Comparison of ENCODE assay signal across 9 cellular contexts in the genomic region with DNA sequence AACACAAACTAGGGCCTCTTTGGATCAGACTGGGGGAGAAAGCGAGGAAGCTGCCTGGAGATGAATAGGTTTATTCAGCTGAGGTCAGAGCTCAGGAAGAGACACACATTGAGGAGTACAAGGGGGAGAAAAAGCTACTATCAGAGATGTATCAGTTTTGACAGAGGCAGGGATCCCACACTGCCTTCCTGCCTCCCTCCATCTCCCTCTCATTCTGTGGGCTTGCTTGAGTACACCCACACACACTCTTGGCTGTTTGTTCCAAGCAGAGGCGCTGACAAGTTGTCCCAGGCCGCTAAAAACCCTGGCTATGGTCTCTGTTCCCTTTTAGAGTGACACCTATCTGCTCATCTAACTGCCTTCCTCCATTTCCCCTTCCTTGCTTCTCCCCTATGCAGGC. TPM values are rescaled to one million over a fixed set of nuclear protein-coding genes. Genes with fewer than 3 reads are reported as not detected.
DNase-seq lines count a peak whose midpoint lies in the region; ATAC-seq and TF ChIP-seq lines count a peak whose summit lies in the region.
"Had no signal": no experiment of that assay in that cellular context is flagged by ENCODE, and none has a peak within 500 bp of the region (broad histone marks: within the 10 kb centered on the region; RNA-seq: fewer than 3 reads in every experiment).

No MANE protein-coding gene starts in this region.

- H3K79me2 ChIP-seq in OCI-LY1 (ENCODE audit: insufficient read depth, low read length), result 0 out of 2 replicates have a peak, but pooled peaks cover 3% of the 10 kb centered on the region

- H3K4me1 ChIP-seq in CD4-positive, alpha-beta memory T cell (ENCODE audit: insufficient read depth, low read length), result peaks cover 30% of the 10 kb centered on the region
- H3K4me1 ChIP-seq in OCI-LY1 (ENCODE audit: insufficient read depth, low read length, severe bottlenecking) (peaks cover 41% of the 10 kb centered on the region), spleen (peaks cover 0 to 54% (median 28%) of the 10 kb centered on the region in 6 donors), foreskin keratinocyte (no peaks in the 10 kb centered on the region)

- 54 to 96% (median 83%) methylated on average over 3 of the region's 3 CpGs for WGBS in spleen, 5 donors

- H3K27ac Mint-ChIP-seq in CD4-positive, alpha-beta memory T cell, result peak overlapping the region; percentile 62 to 100 (median 88)
- H3K27ac Mint-ChIP-seq in effector memory CD8-positive, alpha-beta T cell, result peak overlapping the region; percentile 99

- CTCF ChIA-PET in CD4-positive, alpha-beta memory T cell (lab: Charles Lee; ENCODE audit: partially characterized antibody), result interaction anchor here (0.5 to 0.9 kb wide), 2 partner anchors 15 to 94 kb away, joined by 3 to 4 read pairs; no protein-coding TSS in a partner anchor

- peaks cover 30 to 54% of the 10 kb centered on the region in 2 donors for H3K36me3 Mint-ChIP-seq in CD4-positive, alpha-beta memory T cell
- peaks cover 71% of the 10 kb centered on the region for H3K36me3 Mint-ChIP-seq in effector memory CD8-positive, alpha-beta T cell (ENCODE audit: insufficient read depth)

- no peak for DNase-seq in CD4-positive, alpha-beta memory T cell
- DNase-seq in effector memory CD8-positive, alpha-beta T cell, result no peak
- DNase-seq in spleen, result no peak
- no peak for DNase-seq in GDM1 (lab: John Stamatoyannopoulos, UW)
- no peak for DNase-seq in foreskin keratinocyte
- DNase-seq: NCI-H748 treated with DMSO at 0.1 percent for 48 hours had no signal

- POLR2A ChIA-PET in CD4-positive, alpha-beta memory T cell (lab: Charles Lee; ENCODE audit: partially characterized antibody), result interaction anchor here (1.4 kb wide), 1 partner anchor 15 kb away, joined by 6 read pairs; no protein-coding TSS in a partner anchor

- H3K4me3 ChIP-seq in CD4-positive, alpha-beta memory T cell (ENCODE audit: low read length in 2 of 2), result no peak overlapping the region
- H3K4me3 ChIP-seq in OCI-LY1 (ENCODE audit: low read depth, low read length, poor library complexity, severe bottlenecking) (no peak overlapping the region), spleen (peak overlapping the region in 1 of 8 donors; percentile 25)

- no peaks in the 10 kb centered on the region for H3K27me3 ChIP-seq in CD4-positive, alpha-beta memory T cell (ENCODE audit: insufficient read depth, low read length)
- H3K27me3 ChIP-seq in OCI-LY1 (ENCODE audit: insufficient read depth, low read length), result no peaks in the 10 kb centered on the region
- no peaks in the 10 kb centered on the region for H3K27me3 ChIP-seq in spleen (replicated peaks in 1 of 7)
- H3K27me3 ChIP-seq in foreskin keratinocyte, result no peaks in the 10 kb centered on the region

- ATAC-seq in effector memory CD8-positive, alpha-beta T cell (replicated peaks), result no peak
- ATAC-seq in GM21576 (IDR thresholded peaks at IDR 0.05; ENCODE audit: unreplicated experiment) (no peak), foreskin keratinocyte (no peak)

- H3K9me3 Mint-ChIP-seq in CD4-positive, alpha-beta memory T cell, result peaks cover 0 to 5% (median 0%) of the 10 kb centered on the region in 8 donors
- H3K9me3 Mint-ChIP-seq in effector memory CD8-positive, alpha-beta T cell, result no peaks in the 10 kb centered on the region

- H3K4me1 Mint-ChIP-seq in CD4-positive, alpha-beta memory T cell, result peaks cover 32 to 64% (median 39%) of the 10 kb centered on the region in 4 donors
- H3K4me1 Mint-ChIP-seq in effector memory CD8-positive, alpha-beta T cell (ENCODE audit: low read depth in 2 of 2), result peaks cover 37 to 41% of the 10 kb centered on the region in 2 donors

- no peak for TF ChIP-seq POLR2A in spleen (IDR thresholded peaks at IDR 0.05)

- H3K9ac ChIP-seq in OCI-LY1 (ENCODE audit: low read length), result no peak overlapping the region; the same call in 1 of the 2 replicates

- TF ChIP-seq CTCF in OCI-LY1 (IDR thresholded peaks at IDR 0.05; ENCODE audit: low read length) (no peak), spleen (IDR thresholded peaks at IDR 0.05 in 8 of 11, conservative IDR thresholded peaks at IDR 0.05 in 3 of 11) (no peak), foreskin keratinocyte (conservative IDR thresholded peaks at IDR 0.05) (no peak)

- peak overlapping the region in 4 of 8 donors; percentile 1 to 95 (median 64) for H3K4me3 Mint-ChIP-seq in CD4-positive, alpha-beta memory T cell
- H3K4me3 Mint-ChIP-seq in effector memory CD8-positive, alpha-beta T cell, result peak overlapping the region; percentile 90 to 93

- peak overlapping the region; percentile 90 for H3K27ac ChIP-seq in CD4-positive, alpha-beta memory T cell (ENCODE audit: low read depth, low read length)
- H3K27ac ChIP-seq in OCI-LY1 (ENCODE audit: low read depth, low read length, poor library complexity, severe bottlenecking) (peak overlapping the region; percentile 61), spleen (peak overlapping the region in 5 of 8 donors; percentile 62 to 83 (median 82)), foreskin keratinocyte (no peak overlapping the region)

- intact Hi-C loops in CD4-positive, alpha-beta memory T cell (cut with micrococcal nuclease), result no loop called here
- intact Hi-C loops in spleen (cut with DNase I; ENCODE audit: low total_unique reads), result no loop called here

- no peaks in the 10 kb centered on the region for H3K27me3 Mint-ChIP-seq in CD4-positive, alpha-beta memory T cell
- no peaks in the 10 kb centered on the region for H3K27me3 Mint-ChIP-seq in effector memory CD8-positive, alpha-beta T cell

- no peaks in the 10 kb centered on the region for H4K20me1 ChIP-seq in OCI-LY1 (ENCODE audit: insufficient read depth, low read length)

- H3K36me3 ChIP-seq in CD4-positive, alpha-beta memory T cell (ENCODE audit: insufficient read depth, low read length), result peaks cover 17% of the 10 kb centered on the region
- H3K36me3 ChIP-seq in OCI-LY1 (ENCODE audit: insufficient read depth, low read length) (peaks cover 44% of the 10 kb centered on the region), spleen (peaks cover 0 to 36% (median 3%) of the 10 kb centered on the region in 6 donors)

- no peak overlapping the region for H2AFZ ChIP-seq in OCI-LY1 (ENCODE audit: low read length)

- H3K9me3 ChIP-seq in CD4-positive, alpha-beta memory T cell (ENCODE audit: control insufficient read depth in 1 of 2, low read length in 2 of 2), result no peaks in the 10 kb centered on the region
- H3K9me3 ChIP-seq in OCI-LY1 (ENCODE audit: low read length), result no peaks in the 10 kb centered on the region
- no peaks in the 10 kb centered on the region for H3K9me3 ChIP-seq in spleen

- peak overlapping the region; percentile 82; the same call in 1 of the 2 replicates for H3K4me2 ChIP-seq in OCI-LY1 (ENCODE audit: low read length)

- no peaks in the 10 kb centered on the region for H3K9me2 ChIP-seq in OCI-LY1 (ENCODE audit: low read depth, low read length)

- no peaks in the 10 kb centered on the region for H3F3A ChIP-seq in OCI-LY1 (ENCODE audit: insufficient read depth, low read length)

RNA-seq across cellular contexts. Expression of a gene that starts 5.2 kb away (rescaled TPM):
- total RNA-seq in CD4-positive, alpha-beta memory T cell, result 100 to 1,000 TPM; 159 to 163 TPM
- 10 to 100 TPM; 10.0 to 24.4 TPM for polyA plus RNA-seq in CD4-positive, alpha-beta memory T cell
- total RNA-seq in spleen (10 to 100 TPM; 28.6 to 60.0 (median 51.7) TPM), foreskin keratinocyte (8.1 and 8.8 TPM in 2 replicates)
- polyA plus RNA-seq in spleen (10 to 100 TPM; 35.6 to 65.8 (median 58.6) TPM), foreskin keratinocyte (7.5 and 7.9 TPM in 2 replicates)

RNA-seq across cellular contexts. Expression of a gene that starts 6.6 kb away (rescaled TPM):
- 10 to 100 TPM; 19.9 to 23.4 TPM for total RNA-seq in CD4-positive, alpha-beta memory T cell
- polyA plus RNA-seq in CD4-positive, alpha-beta memory T cell, result 1 to 10 TPM; 1.6 to 3.4 TPM
- total RNA-seq in spleen (10 to 100 TPM; 14.0 to 34.5 (median 19.3) TPM), foreskin keratinocyte (2.3 TPM in 2 replicates)
- polyA plus RNA-seq in spleen (1 to 10 TPM; 4.4 to 8.4 (median 6.1) TPM), foreskin keratinocyte (0.54 and 0.61 TPM in 2 replicates)

RNA-seq across cellular contexts. Expression of a gene that starts 38.8 kb away (rescaled TPM):
- total RNA-seq in CD4-positive, alpha-beta memory T cell, result not detected
- not detected for polyA plus RNA-seq in CD4-positive, alpha-beta memory T cell
- total RNA-seq in spleen, result 1 to 10 TPM; 1.8 to 4.4 (median 2.8) TPM
- 1 to 10 TPM in 1 of 3 donors, under 1 TPM in 2; 0.44 to 1.1 (median 0.83) TPM for polyA plus RNA-seq in spleen
- 0.35 and 0.75 TPM in 2 replicates for total RNA-seq in foreskin keratinocyte
- 0.26 and 0.40 TPM in 2 replicates for polyA plus RNA-seq in foreskin keratinocyte
- total RNA-seq: T-helper 1 cell treated with Interleukin-12 subunit alpha and Interleukin-12 subunit beta and Interleukin-4 antibody, amounts not matched to agents 30 ng/mL and 1 ng/mL, for 36 hours had no signal
